In genomic region chr5:9922719-9923118, GRCh38 we compare ENCODE assay signal across 2 cellular contexts.
TF ChIP-seq lines count a peak whose summit lies in the region.

No MANE protein-coding gene starts in this region.

TF ChIP-seq in SK-N-SH, 30 proteins besides CTCF, POLR2A, EP300 and RAD21 (continued from another document):
- TF ChIP-seq REST (IDR thresholded peaks at IDR 0.05; ENCODE audit: low read depth, low read length) (no peak), MXI1 (IDR thresholded peaks at IDR 0.05; ENCODE audit: low read depth, low read length) (no peak), RCOR1 (IDR thresholded peaks at IDR 0.05; ENCODE audit: low read length) (no peak)

TF ChIP-seq in SK-N-SH treated with all-trans-retinoic acid at 6 μM for 48 hours, 23 proteins besides CTCF, POLR2A, EP300 and RAD21 (continued from another document):
- TF ChIP-seq TSHZ2 (CRISPR knock-in tag; IDR thresholded peaks at IDR 0.05) = no peak
- TF ChIP-seq TOX (CRISPR knock-in tag; IDR thresholded peaks at IDR 0.05; ENCODE audit: borderline replicate concordance) = no peak
- TF ChIP-seq ISL1 (CRISPR knock-in tag; IDR thresholded peaks at IDR 0.05) = no peak
- no peak for TF ChIP-seq BACH2 (CRISPR knock-in tag; IDR thresholded peaks at IDR 0.05; ENCODE audit: borderline replicate concordance)
- TF ChIP-seq TCF4 (CRISPR knock-in tag; IDR thresholded peaks at IDR 0.05; ENCODE audit: borderline replicate concordance) = no peak
- TF ChIP-seq POU6F1 (CRISPR knock-in tag; IDR thresholded peaks at IDR 0.05; ENCODE audit: borderline replicate concordance, low read depth) = no peak
